ENCODE assay signal across 15 cellular contexts in genomic region chr11:65311197-65311631, GRCh38. TPM values are rescaled to one million over a fixed set of nuclear protein-coding genes. Genes with fewer than 3 reads are reported as not detected.
DNase-seq lines count a peak whose midpoint lies in the region; ATAC-seq and TF ChIP-seq lines count a peak whose summit lies in the region.
"Had no signal": no experiment of that assay in that cellular context is flagged by ENCODE, and none has a peak within 500 bp of the region (broad histone marks: within the 10 kb centered on the region; RNA-seq: fewer than 3 reads in every experiment).

No MANE protein-coding gene starts in this region.

- no peaks in the 10 kb centered on the region for H3K9me3 ChIP-seq in IMR-90 (ENCODE audit: control insufficient read depth, insufficient read depth, low read length)
- no peaks in the 10 kb centered on the region for H3K9me3 ChIP-seq in colonic mucosa

- peak overlapping the region; percentile 81 for H3K14ac ChIP-seq in IMR-90 (replicated peaks; ENCODE audit: low read depth, low read length)

- peaks cover 31% of the 10 kb centered on the region for H3K79me2 ChIP-seq in ACC112 (ENCODE audit: control insufficient read depth, insufficient read depth, low read length, unreplicated experiment)
- H3K79me2 ChIP-seq in mesendoderm (ENCODE audit: control insufficient read depth, insufficient read depth, low read length), result no peaks in the 10 kb centered on the region

- TF ChIP-seq CTCF in IMR-90 (conservative IDR thresholded peaks at IDR 0.05; ENCODE audit: low read depth, low read length), result no peak
- no peak for TF ChIP-seq CTCF in colonic mucosa (IDR thresholded peaks at IDR 0.05)

- peak overlapping the region; percentile 33 for H2AK9ac ChIP-seq in IMR-90 (replicated peaks; ENCODE audit: low read depth, low read length, poor library complexity)

- WGBS in IMR-90 (ENCODE audit: extremely low coverage in 2 of 2, insufficient read length in 1 of 2), 2 experiments, result no CpG with 5 or more reads among the region's 5 CpGs
- no CpG with 5 or more reads among the region's 5 CpGs for WGBS in mesendoderm (ENCODE audit: extremely low coverage, insufficient coverage, low lambda C conversion rate)

- H3K4me1 ChIP-seq in ACC112 (ENCODE audit: control insufficient read depth, insufficient read depth, low read length, unreplicated experiment) (peaks cover 54% of the 10 kb centered on the region), IMR-90 (ENCODE audit: control insufficient read depth, insufficient read depth, low read length) (peaks cover 34% of the 10 kb centered on the region), colonic mucosa (peaks cover 18% of the 10 kb centered on the region), mesendoderm (ENCODE audit: control insufficient read depth, low read depth, low read length) (peaks cover 4% of the 10 kb centered on the region)

- peaks cover 5 to 46% of the 10 kb centered on the region in 2 experiments; a peak in 2 of 4 replicates for H3K79me1 ChIP-seq in IMR-90 (ENCODE audit: low read depth in 1 of 2, low read length in 2 of 2)
- H3K79me1 ChIP-seq in mesendoderm (ENCODE audit: low read length), result peaks cover 3% of the 10 kb centered on the region

- H2AFZ ChIP-seq in ACC112 (ENCODE audit: low read length, unreplicated experiment) (no peak overlapping the region), IMR-90 (replicated peaks; ENCODE audit: low read length, poor library complexity) (peak overlapping the region; percentile 54)

- intact Hi-C loops in IMR-90 (cut with micrococcal nuclease) (no loop called here), colonic mucosa (cut with DNase I) (no loop called here)

- H3K4me3 ChIP-seq in ACC112 (ENCODE audit: low read depth, low read length) (no peak overlapping the region), IMR-90 (ENCODE audit: insufficient read depth, low read depth, low read length) (no peak overlapping the region), colonic mucosa (no peak overlapping the region), mesendoderm (ENCODE audit: low read length) (no peak overlapping the region)

- H4K8ac ChIP-seq in IMR-90 (ENCODE audit: low read depth in 2 of 2, low read length in 2 of 2) (no peak overlapping the region; a peak in 1 of 4 replicates), mesendoderm (ENCODE audit: low read depth, low read length) (no peak overlapping the region)

- no peak overlapping the region for H2BK20ac ChIP-seq in IMR-90 (ENCODE audit: low read depth, low read length)

- no peak overlapping the region for H3K56ac ChIP-seq in IMR-90 (ENCODE audit: extremely low read depth, insufficient read depth, low read length)
- H3K56ac ChIP-seq in mesendoderm (ENCODE audit: low read length), result no peak overlapping the region

- CTCF ChIA-PET in IMR-90 (lab: Yijun Ruan, JAX), result interaction anchor here (0.6 to 1.5 kb wide), 2 partner anchors 19 to 108 kb away, joined by 3 read pairs; no protein-coding TSS in a partner anchor

- H3K36me3 ChIP-seq in ACC112 (ENCODE audit: insufficient read depth, low read length) (no peaks in the 10 kb centered on the region; the same call in 1 of the 2 replicates), IMR-90 (ENCODE audit: control insufficient read depth, insufficient read depth, low read length) (no peaks in the 10 kb centered on the region), colonic mucosa (no peaks in the 10 kb centered on the region), mesendoderm (ENCODE audit: control insufficient read depth, insufficient read depth, low read length) (no peaks in the 10 kb centered on the region)

- no peak overlapping the region for H3K9ac ChIP-seq in IMR-90 (ENCODE audit: low read depth, low read length)
- H3K9ac ChIP-seq in colonic mucosa (ENCODE audit: low read depth in 2 of 2, low read length in 2 of 2), result peak overlapping the region in 1 of 2 donors; percentile 21
- H3K9ac ChIP-seq in mesendoderm (ENCODE audit: low read length), result no peak overlapping the region

- H2AK5ac ChIP-seq in IMR-90 (ENCODE audit: low read depth, low read length), result peak overlapping the region; percentile 36
- no peak overlapping the region for H2AK5ac ChIP-seq in mesendoderm (ENCODE audit: low read length)

- H3K27ac ChIP-seq in ACC112 (ENCODE audit: low read depth, low read length) (peak overlapping the region; percentile 89), IMR-90 (ENCODE audit: insufficient read depth, low read length) (no peak overlapping the region), colonic mucosa (peak overlapping the region; percentile 12), mesendoderm (ENCODE audit: low read depth, low read length) (no peak overlapping the region)

- H3K27me3 ChIP-seq in ACC112 (ENCODE audit: insufficient read depth, low read length), result no peaks in the 10 kb centered on the region
- H3K27me3 ChIP-seq in IMR-90 (ENCODE audit: control insufficient read depth, insufficient read depth, low read length), result no peaks in the 10 kb centered on the region
- H3K27me3 ChIP-seq in colonic mucosa, result no peaks in the 10 kb centered on the region
- H3K27me3 ChIP-seq in mesendoderm (ENCODE audit: insufficient read depth, low read length, poor library complexity), result no peaks in the 10 kb centered on the region

- DNase-seq in IMR-90 (no peak), colonic mucosa (no peak), mesendoderm (peak; percentile 31), dedifferentiated amniotic fluid mesenchymal stem cell (ENCODE audit: extremely low spot score) (no peak)
- no peak for DNase-seq in stimulated activated CD4-positive, alpha-beta T cell treated with anti-CD3 and anti-CD28 coated beads, Interleukin-1b, Interleukin-23, amount 100 ng/mL, for 48 hours
- DNase-seq: activated naive CD4-positive, alpha-beta T cell; DND-41; KG1; NCI-H2081; stimulated activated CD4-positive, alpha-beta T cell treated with anti-CD3 and anti-CD28 coated beads, Interleukin-12 subunit alpha, Interleukin-12 subunit beta, amount 100 ng/mL, for 4 hours; T-helper 9 cell had no signal

- in situ Hi-C loops in IMR-90 (cut with MboI; ENCODE audit: low sequenced_read_pairs), result no loop called here

- peaks cover 28% of the 10 kb centered on the region for H3K9me1 ChIP-seq in IMR-90 (ENCODE audit: insufficient read depth, low read length)

- H3K4ac ChIP-seq in IMR-90 (ENCODE audit: low read depth, low read length), result peak overlapping the region; percentile 56
- H3K4ac ChIP-seq in mesendoderm (ENCODE audit: low read depth, low read length), result no peak overlapping the region

- peak overlapping the region; percentile 73; the same call in 1 of the 3 replicates for H2BK15ac ChIP-seq in IMR-90 (ENCODE audit: low read depth, low read length)
- no peak overlapping the region for H2BK15ac ChIP-seq in mesendoderm (replicated peaks; ENCODE audit: low read depth)

- H3K18ac ChIP-seq in IMR-90 (ENCODE audit: low read depth, low read length) (no peak overlapping the region), mesendoderm (ENCODE audit: low read length) (no peak overlapping the region)

- TF ChIP-seq POLR2A in IMR-90 (IDR thresholded peaks at IDR 0.05; ENCODE audit: low read depth, low read length), result no peak

- H3K4me2 ChIP-seq in IMR-90 (ENCODE audit: low read depth, low read length), result no peak overlapping the region; the same call in 1 of the 2 replicates
- H3K4me2 ChIP-seq in mesendoderm (ENCODE audit: low read length), result no peak overlapping the region

- peak overlapping the region; percentile 23; the same call in 1 of the 2 replicates for H4K91ac ChIP-seq in IMR-90 (ENCODE audit: insufficient read depth, low read depth, low read length)

- H4K5ac ChIP-seq in IMR-90 (ENCODE audit: low read depth, low read length) (no peak overlapping the region), mesendoderm (ENCODE audit: low read length) (no peak overlapping the region)

- H3K23ac ChIP-seq in IMR-90 (ENCODE audit: low read depth, low read length) (peak overlapping the region; percentile 0; the same call in 1 of the 2 replicates), mesendoderm (ENCODE audit: low read length) (no peak overlapping the region)

- dilution Hi-C loops in IMR-90 (cut with HindIII; ENCODE audit: low sequenced_read_pairs, unreplicated experiment), result no loop called here

- no peak for TF ChIP-seq RAD21 in IMR-90 (IDR thresholded peaks at IDR 0.05; ENCODE audit: low read length)

- no peak for ATAC-seq in IMR-90 (ENCODE audit: low read depth)
- ATAC-seq in GM18498 (IDR thresholded peaks at IDR 0.05; ENCODE audit: unreplicated experiment), result no peak
- ATAC-seq in HG02973 (IDR thresholded peaks at IDR 0.05; ENCODE audit: unreplicated experiment), result no peak

- H2BK120ac ChIP-seq in IMR-90 (ENCODE audit: low read depth, low read length) (peak overlapping the region; percentile 8; the same call in 1 of the 2 replicates), mesendoderm (ENCODE audit: low read depth, low read length) (no peak overlapping the region)

- BruUV-seq in IMR-90 (replicated peaks; lab: Mats Ljungman, UMichigan), result no TSS peak

- H4K20me1 ChIP-seq in IMR-90 (ENCODE audit: insufficient read depth, low read length), result peaks cover 9% of the 10 kb centered on the region

- H2BK5ac ChIP-seq in IMR-90 (ENCODE audit: low read depth, low read length, poor library complexity, severe bottlenecking) (peak overlapping the region; percentile 4), mesendoderm (ENCODE audit: low read length) (no peak overlapping the region)

- POLR2A ChIA-PET in IMR-90 (lab: Charles Lee; ENCODE audit: unreplicated experiment), result no interaction called here

RNA-seq across cellular contexts. Expression of gene CDC42EP2, which starts 3.5 kb away (rescaled TPM):
- total RNA-seq in IMR-90 (2012; rRNA removed) (5.2 and 5.3 TPM in 2 replicates), colonic mucosa (10 to 100 TPM in 1 of 2 donors, 1 to 10 TPM in 1; 7.8 to 28.3 TPM)
- polyA plus RNA-seq in IMR-90 (2012; rRNA removed), result 27.5 and 31.3 TPM in 2 replicates
- polyA plus RNA-seq in IMR-90 (2012; cell fraction: cytosol; rRNA removed), result 21.0 and 67.9 TPM in 2 replicates
- polyA plus RNA-seq in IMR-90 (2012; cell fraction: nucleus; rRNA removed; ENCODE audit: low replicate concordance), result 50.4 and 79.5 TPM in 2 replicates
- 6.5 TPM for polyA plus RNA-seq in mesendoderm (2013, experiment 1 of 2)
- polyA plus RNA-seq in mesendoderm (2013, experiment 2 of 2), result 6.8 TPM

RNA-seq across cellular contexts. Expression of gene DPF2, which starts 22.4 kb away (rescaled TPM):
- total RNA-seq in IMR-90 (2012; rRNA removed), result 37.2 and 42.8 TPM in 2 replicates
- 54.3 and 62.5 TPM in 2 replicates for polyA plus RNA-seq in IMR-90 (2012; rRNA removed)
- polyA plus RNA-seq in IMR-90 (2012; cell fraction: cytosol; rRNA removed), result 41.8 and 53.8 TPM in 2 replicates
- 72.6 and 78.3 TPM in 2 replicates for polyA plus RNA-seq in IMR-90 (2012; cell fraction: nucleus; rRNA removed; ENCODE audit: low replicate concordance)
- total RNA-seq in colonic mucosa, result 10 to 100 TPM; 35.0 to 48.0 TPM
- polyA plus RNA-seq in mesendoderm (2013, experiment 1 of 2), result 57.1 TPM
- polyA plus RNA-seq in mesendoderm (2013, experiment 2 of 2), result 57.4 TPM

RNA-seq across cellular contexts. Expression of gene TIGD3, which starts 43.3 kb away (rescaled TPM):
- total RNA-seq in IMR-90 (2012; rRNA removed) (0.28 TPM in 1 of 2 replicates, not detected in the other), colonic mucosa (under 1 TPM; 0.48 to 0.77 TPM)
- 0.12 TPM in 1 of 2 replicates, not detected in the other for polyA plus RNA-seq in IMR-90 (2012; rRNA removed)
- polyA plus RNA-seq in IMR-90 (2012; cell fraction: cytosol; rRNA removed), result 0.06 and 0.11 TPM in 2 replicates
- 0.46 and 0.78 TPM in 2 replicates for polyA plus RNA-seq in IMR-90 (2012; cell fraction: nucleus; rRNA removed; ENCODE audit: low replicate concordance)
- polyA plus RNA-seq in mesendoderm (2013, experiment 1 of 2), result 0.13 TPM
- polyA plus RNA-seq in mesendoderm (2013, experiment 2 of 2), result 0.13 TPM
- total RNA-seq: fibroblast of villous mesenchyme had no signal

RNA-seq across cellular contexts. Expression of gene POLA2, which starts 49.5 kb away (rescaled TPM):
- total RNA-seq in IMR-90 (2012; rRNA removed) (12.2 and 14.2 TPM in 2 replicates), colonic mucosa (10 to 100 TPM in 1 of 2 donors, 1 to 10 TPM in 1; 5.9 to 28.0 TPM)
- polyA plus RNA-seq in IMR-90 (2012; rRNA removed), result 17.3 and 19.9 TPM in 2 replicates
- polyA plus RNA-seq in IMR-90 (2012; cell fraction: cytosol; rRNA removed), result 7.9 and 20.1 TPM in 2 replicates
- polyA plus RNA-seq in IMR-90 (2012; cell fraction: nucleus; rRNA removed; ENCODE audit: low replicate concordance), result 12.7 and 14.4 TPM in 2 replicates
- polyA plus RNA-seq in mesendoderm (2013, experiment 1 of 2), result 15.3 TPM
- 15.6 TPM for polyA plus RNA-seq in mesendoderm (2013, experiment 2 of 2)

Comparison
In these comparisons a context has a peak if more than half of its experiments do, and no peak if none do; other contexts are left out.
1. H3K27ac ChIP-seq: peak in ACC112 (single experiment) and colonic mucosa (single experiment); none in IMR-90 (single experiment) and mesendoderm (single experiment).